In genomic region chr20:61953789-61954125, GRCh38 we compare ENCODE assay signal across 22 cellular contexts.
DNase-seq lines count a peak whose midpoint lies in the region; ATAC-seq lines count a peak whose summit lies in the region.
"Had no signal": no experiment of that assay in that cellular context is flagged by ENCODE, and none has a peak within 500 bp of the region (broad histone marks: within the 10 kb centered on the region; RNA-seq: fewer than 3 reads in every experiment).

No MANE protein-coding gene starts in this region.

- no peaks in the 10 kb centered on the region for H3K4me1 Mint-ChIP-seq in activated CD8-positive, alpha-beta memory T cell treated with anti-CD3 and anti-CD28 coated beads, Interleukin-2, amount 10 ng/mL, durations not matched to agents 7 days and 5 days
- H3K4me1 Mint-ChIP-seq: stimulated activated effector memory CD8-positive, alpha-beta T cell treated with anti-CD3 and anti-CD28 coated beads, Interleukin-12 subunit alpha, Interleukin-12 subunit beta, amount 100 ng/mL, for 72 hours had no signal

- H3K9me3 Mint-ChIP-seq in activated CD8-positive, alpha-beta memory T cell treated with anti-CD3 and anti-CD28 coated beads, Interleukin-2, amount 10 ng/mL, durations not matched to agents 7 days and 5 days (ENCODE audit: low read depth): no peaks in the 10 kb centered on the region
- H3K9me3 Mint-ChIP-seq: dendritic cell treated with granulocyte-macrophage colony-stimulating factor and Interleukin-4, amounts not matched to agents 40 ng/mL and 50 ng/mL, for 4 days; endodermal cell; neural crest cell; stimulated activated effector memory CD8-positive, alpha-beta T cell treated with anti-CD3 and anti-CD28 coated beads, Interleukin-12 subunit alpha, Interleukin-12 subunit beta, amount 100 ng/mL, for 72 hours; T-helper 1 cell treated with Interleukin-12 subunit alpha and Interleukin-12 subunit beta and Interleukin-4 antibody, amounts not matched to agents 30 μg/mL and 1 μg/mL, for 36 hours had no signal

- no peak overlapping the region for H3K4me3 Mint-ChIP-seq in activated CD8-positive, alpha-beta memory T cell treated with anti-CD3 and anti-CD28 coated beads, Interleukin-2, amount 10 ng/mL, durations not matched to agents 7 days and 5 days
- H3K4me3 Mint-ChIP-seq: dendritic cell treated with granulocyte-macrophage colony-stimulating factor and Interleukin-4, amounts not matched to agents 40 ng/mL and 50 ng/mL, for 4 days; endodermal cell; neural crest cell; stimulated activated effector memory CD8-positive, alpha-beta T cell treated with anti-CD3 and anti-CD28 coated beads, Interleukin-12 subunit alpha, Interleukin-12 subunit beta, amount 100 ng/mL, for 72 hours; T-helper 1 cell treated with Interleukin-12 subunit alpha and Interleukin-12 subunit beta and Interleukin-4 antibody, amounts not matched to agents 30 μg/mL and 1 μg/mL, for 36 hours had no signal

- H3K27ac Mint-ChIP-seq in activated CD8-positive, alpha-beta memory T cell treated with anti-CD3 and anti-CD28 coated beads, Interleukin-2, amount 10 ng/mL, durations not matched to agents 7 days and 5 days: no peak overlapping the region
- H3K27ac Mint-ChIP-seq: dendritic cell treated with granulocyte-macrophage colony-stimulating factor and Interleukin-4, amounts not matched to agents 40 ng/mL and 50 ng/mL, for 4 days; endodermal cell; stimulated activated effector memory CD8-positive, alpha-beta T cell treated with anti-CD3 and anti-CD28 coated beads, Interleukin-12 subunit alpha, Interleukin-12 subunit beta, amount 100 ng/mL, for 72 hours; T-helper 1 cell treated with Interleukin-12 subunit alpha and Interleukin-12 subunit beta and Interleukin-4 antibody, amounts not matched to agents 30 μg/mL and 1 μg/mL, for 36 hours had no signal

- peak; percentile 23 for DNase-seq in activated CD8-positive, alpha-beta memory T cell treated with anti-CD3 and anti-CD28 coated beads, Interleukin-2, amount 50 U/mL, for 48 hours
- no peak for DNase-seq in activated CD8-positive, alpha-beta memory T cell treated with anti-CD3 and anti-CD28 coated beads, Interleukin-2, amount 10 ng/mL, durations not matched to agents 7 days and 5 days
- peak; percentile 11 for DNase-seq in NCI-H187 treated with DMSO at 0.1 percent for 48 hours (lab: John Stamatoyannopoulos, UW)
- DNase-seq in NCI-H69 (lab: John Stamatoyannopoulos, UW): peak; percentile 91
- DNase-seq in sciatic nerve (ENCODE audit: low spot score): peak; percentile 27
- no peak for DNase-seq in NCI-H1105 treated with DMSO at 0.1 percent for 48 hours (lab: John Stamatoyannopoulos, UW)
- DNase-seq: activated CD4-positive, alpha-beta T cell treated with anti-CD3 and anti-CD28 coated beads, Interleukin-2, amount 50 U/mL, for 48 hours; central memory CD4-positive, alpha-beta T cell; EL; endodermal cell; foreskin fibroblast; GM23248; left colon; mesenchymal stem cell; NCI-H524; stimulated activated CD4-positive, alpha-beta T cell treated with anti-CD3 and anti-CD28 coated beads, Interleukin-4, amount 100 ng/mL, for 24 hours had no signal

- CTCF ChIA-PET in activated CD8-positive, alpha-beta memory T cell treated with anti-CD3 and anti-CD28 coated beads, Interleukin-2, amount 10 ng/mL, durations not matched to agents 7 days and 5 days (lab: Charles Lee): no interaction called here

- ATAC-seq in activated CD8-positive, alpha-beta memory T cell treated with anti-CD3 and anti-CD28 coated beads, Interleukin-2, amount 10 ng/mL, durations not matched to agents 7 days and 5 days: no peak
- no peak for ATAC-seq in sciatic nerve
- ATAC-seq in GM18907 (IDR thresholded peaks at IDR 0.05; ENCODE audit: unreplicated experiment): no peak
- ATAC-seq: activated CD4-positive, CD25-positive, alpha-beta regulatory T cell treated with anti-CD3 and anti-CD28 coated beads, Interleukin-2, amount 50 U/mL, for 24 hours; left colon; stimulated activated effector memory CD8-positive, alpha-beta T cell treated with anti-CD3 and anti-CD28 coated beads, Interleukin-12 subunit alpha, Interleukin-12 subunit beta, amount 100 ng/mL, for 72 hours had no signal

- H3K36me3 Mint-ChIP-seq in activated CD8-positive, alpha-beta memory T cell treated with anti-CD3 and anti-CD28 coated beads, Interleukin-2, amount 10 ng/mL, durations not matched to agents 7 days and 5 days: no peaks in the 10 kb centered on the region
- H3K36me3 Mint-ChIP-seq: stimulated activated effector memory CD8-positive, alpha-beta T cell treated with anti-CD3 and anti-CD28 coated beads, Interleukin-12 subunit alpha, Interleukin-12 subunit beta, amount 100 ng/mL, for 72 hours had no signal

- peaks cover 17% of the 10 kb centered on the region for H3K27me3 Mint-ChIP-seq in activated CD8-positive, alpha-beta memory T cell treated with anti-CD3 and anti-CD28 coated beads, Interleukin-2, amount 10 ng/mL, durations not matched to agents 7 days and 5 days

- intact Hi-C loops in sciatic nerve (cut with DNase I): no loop called here

Comparison
In these comparisons a context has a peak if more than half of its experiments do, and no peak if none do; other contexts are left out.
1. DNase-seq: peak in activated CD8-positive, alpha-beta memory T cell treated with anti-CD3 and anti-CD28 coated beads, Interleukin-2, amount 50 U/mL, for 48 hours (single experiment), NCI-H187 treated with DMSO at 0.1 percent for 48 hours (single experiment), NCI-H69 (single experiment) and sciatic nerve (single experiment); none in activated CD8-positive, alpha-beta memory T cell treated with anti-CD3 and anti-CD28 coated beads, Interleukin-2, amount 10 ng/mL, durations not matched to agents 7 days and 5 days (single experiment) and NCI-H1105 treated with DMSO at 0.1 percent for 48 hours (single experiment).